In genomic region chr1:1431006-1431844, GRCh38 we compare ENCODE assay signal across 1 cellular context.
A peak's percentile ranks its signal among the peaks of the same experiment; 100 is the strongest.
TF ChIP-seq lines count a peak whose summit lies in the region.

No MANE protein-coding gene starts in this region.

TF ChIP-seq in HepG2, 621 proteins besides CTCF, POLR2A, EP300 and RAD21 (continued from another document and continues in another):
- TF ChIP-seq KMT2B (CRISPR knock-in tag; IDR thresholded peaks at IDR 0.05), result no peak
- no peak for TF ChIP-seq KDM1A (CRISPR knock-in tag; IDR thresholded peaks at IDR 0.05)
- no peak; the same call in 1 of the 2 replicates for TF ChIP-seq THAP11 (CRISPR knock-in tag; IDR thresholded peaks at IDR 0.05)
- no peak; the same call in 1 of the 2 replicates for TF ChIP-seq ZNF512B (CRISPR knock-in tag; IDR thresholded peaks at IDR 0.05; ENCODE audit: borderline replicate concordance)
- TF ChIP-seq NAIF1 (CRISPR knock-in tag; IDR thresholded peaks at IDR 0.05; ENCODE audit: borderline replicate concordance), result no peak
- no peak for TF ChIP-seq POLR2G (IDR thresholded peaks at IDR 0.05; ENCODE audit: low read depth, low read length)
- TF ChIP-seq CREM (IDR thresholded peaks at IDR 0.05), result 0 out of 2 replicates have a peak, but pooled peaks have one; percentile 61
- no peak for TF ChIP-seq CREM (CRISPR knock-in tag; IDR thresholded peaks at IDR 0.05)
- TF ChIP-seq FUBP1 (CRISPR knock-in tag; IDR thresholded peaks at IDR 0.05; ENCODE audit: borderline replicate concordance), result no peak
- no peak for TF ChIP-seq ZNF770 (CRISPR knock-in tag; IDR thresholded peaks at IDR 0.05)
- no peak; the same call in 1 of the 2 replicates for TF ChIP-seq ZNF556 (CRISPR knock-in tag; IDR thresholded peaks at IDR 0.05; ENCODE audit: borderline replicate concordance)
- no peak for TF ChIP-seq HOXD1 (CRISPR knock-in tag; IDR thresholded peaks at IDR 0.05)
- no peak for TF ChIP-seq ZHX1 (CRISPR knock-in tag; IDR thresholded peaks at IDR 0.05; ENCODE audit: low read depth)
- TF ChIP-seq CREBL2 (CRISPR knock-in tag; IDR thresholded peaks at IDR 0.05; ENCODE audit: borderline replicate concordance), result no peak
- TF ChIP-seq ZNF577 (CRISPR knock-in tag; IDR thresholded peaks at IDR 0.05; ENCODE audit: borderline replicate concordance, low read depth), result no peak
- TF ChIP-seq FOXO1 (CRISPR knock-in tag; IDR thresholded peaks at IDR 0.05), result no peak
- no peak for TF ChIP-seq CC2D1A (CRISPR knock-in tag; IDR thresholded peaks at IDR 0.05)
- 0 out of 2 replicates have a peak, but pooled peaks have one; percentile 64 for TF ChIP-seq EED (CRISPR knock-in tag; IDR thresholded peaks at IDR 0.05)
- TF ChIP-seq MBNL3 (CRISPR knock-in tag; conservative IDR thresholded peaks at IDR 0.05), result no peak
- TF ChIP-seq ADNP (CRISPR knock-in tag; IDR thresholded peaks at IDR 0.05), result no peak
- no peak for TF ChIP-seq ZNF510 (CRISPR knock-in tag; IDR thresholded peaks at IDR 0.05; ENCODE audit: low read depth)
- TF ChIP-seq CAMTA2 (CRISPR knock-in tag; IDR thresholded peaks at IDR 0.05; ENCODE audit: borderline replicate concordance), result no peak
- TF ChIP-seq ONECUT2 (CRISPR knock-in tag; IDR thresholded peaks at IDR 0.05), result no peak
- no peak for TF ChIP-seq HNF4A (CRISPR knock-in tag; IDR thresholded peaks at IDR 0.05)
- no peak; the same call in 1 of the 2 replicates for TF ChIP-seq ZNF580 (CRISPR knock-in tag; IDR thresholded peaks at IDR 0.05; ENCODE audit: borderline replicate concordance, low read depth)
- 0 out of 2 replicates have a peak, but pooled peaks have one; percentile 41 for TF ChIP-seq ATF7-NPFF (CRISPR knock-in tag; IDR thresholded peaks at IDR 0.05; ENCODE audit: low read depth)
- no peak for TF ChIP-seq ZNF234 (CRISPR knock-in tag; conservative IDR thresholded peaks at IDR 0.05)
- TF ChIP-seq ZNF720 (CRISPR knock-in tag; IDR thresholded peaks at IDR 0.05), result no peak
- no peak for TF ChIP-seq SP4 (CRISPR knock-in tag; IDR thresholded peaks at IDR 0.05)
- TF ChIP-seq MLXIP (CRISPR knock-in tag; IDR thresholded peaks at IDR 0.05; ENCODE audit: borderline replicate concordance), result no peak
- TF ChIP-seq DMTF1 (CRISPR knock-in tag; IDR thresholded peaks at IDR 0.05), result no peak
- no peak for TF ChIP-seq MED8 (CRISPR knock-in tag; IDR thresholded peaks at IDR 0.05; ENCODE audit: insufficient replicate concordance)
- no peak for TF ChIP-seq ATAD3A (CRISPR knock-in tag; IDR thresholded peaks at IDR 0.05)
- no peak for TF ChIP-seq MTERF4 (CRISPR knock-in tag; IDR thresholded peaks at IDR 0.05)
- no peak for TF ChIP-seq ERF (CRISPR knock-in tag; IDR thresholded peaks at IDR 0.05)
- no peak for TF ChIP-seq MIER3 (CRISPR knock-in tag; IDR thresholded peaks at IDR 0.05; ENCODE audit: borderline replicate concordance)
- TF ChIP-seq ELF4 (CRISPR knock-in tag; IDR thresholded peaks at IDR 0.05; ENCODE audit: borderline replicate concordance), result no peak
- no peak for TF ChIP-seq GMEB1 (CRISPR knock-in tag; IDR thresholded peaks at IDR 0.05; ENCODE audit: borderline replicate concordance)
- 0 out of 2 replicates have a peak, but pooled peaks have one; percentile 18 for TF ChIP-seq ZNF816 (CRISPR knock-in tag; IDR thresholded peaks at IDR 0.05; ENCODE audit: borderline replicate concordance)
